In genomic region chr1:119675349-119676343, GRCh38 we compare ENCODE assay signal across 1 cellular context.
TF ChIP-seq lines count a peak whose summit lies in the region.

No MANE protein-coding gene starts in this region.

TF ChIP-seq in Ishikawa, 13 proteins besides CTCF, POLR2A, EP300 and RAD21 (continued from another document):
- TF ChIP-seq CEBPB (IDR thresholded peaks at IDR 0.05) (no peak), TCF12 (IDR thresholded peaks at IDR 0.05; ENCODE audit: low read depth) (no peak), TEAD4 (IDR thresholded peaks at IDR 0.05) (no peak), TAF1 (IDR thresholded peaks at IDR 0.05; ENCODE audit: low read depth) (no peak)
